9 cellular contexts compared by ENCODE assay signal in genomic region chr4:77073981-77074865, GRCh38. TPM values are rescaled to one million over a fixed set of nuclear protein-coding genes. Genes with fewer than 3 reads are reported as not detected.
DNase-seq lines count a peak whose midpoint lies in the region; ATAC-seq and TF ChIP-seq lines count a peak whose summit lies in the region.
"Had no signal": no experiment of that assay in that cellular context is flagged by ENCODE, and none has a peak within 500 bp of the region (broad histone marks: within the 10 kb centered on the region; RNA-seq: fewer than 3 reads in every experiment).

No MANE protein-coding gene starts in this region.

- no peaks in the 10 kb centered on the region for H3K27me3 ChIP-seq in liver (ENCODE audit: control insufficient read depth in 4 of 4, insufficient read depth in 4 of 4, low read length in 3 of 4)

- no peak overlapping the region for H3K4me3 Mint-ChIP-seq in activated CD4-positive, alpha-beta T cell treated with anti-CD3 and anti-CD28 coated beads, Interleukin-2, amount 10 ng/mL, durations not matched to agents 24 days and 14 days

- peaks cover 33% of the 10 kb centered on the region for H3K36me3 Mint-ChIP-seq in activated CD4-positive, alpha-beta T cell treated with anti-CD3 and anti-CD28 coated beads, Interleukin-2, amount 10 ng/mL, durations not matched to agents 24 days and 14 days (ENCODE audit: low read depth)

- WGBS in liver, result 6% methylated on average over 12 of the region's 12 CpGs
- 3% methylated on average over 12 of the region's 12 CpGs for WGBS in urinary bladder

- TF ChIP-seq CTCF in astrocyte of the cerebellum (IDR thresholded peaks at IDR 0.05; ENCODE audit: low read depth, low read length, missing control alignments) (no peak), liver (IDR thresholded peaks at IDR 0.05; ENCODE audit: low read depth, low read length, missing input control) (no peak)

- H3K9me3 Mint-ChIP-seq in activated CD4-positive, alpha-beta T cell treated with anti-CD3 and anti-CD28 coated beads, Interleukin-2, amount 10 ng/mL, durations not matched to agents 24 days and 14 days, result no peaks in the 10 kb centered on the region

- peak; percentile 63 for DNase-seq in activated CD4-positive, alpha-beta T cell treated with anti-CD3 and anti-CD28 coated beads, Interleukin-2, amount 10 ng/mL, durations not matched to agents 24 days and 14 days
- no peak for DNase-seq in activated CD4-positive, alpha-beta T cell treated with anti-CD3 and anti-CD28 coated beads for 48 hours
- DNase-seq in astrocyte of the cerebellum (ENCODE audit: low read depth), result no peak
- DNase-seq: NCI-H446 treated with DMSO at 0.1 percent for 48 hours had no signal

- intact Hi-C loops in activated CD4-positive, alpha-beta T cell treated with anti-CD3 and anti-CD28 coated beads, Interleukin-2, amount 10 ng/mL, durations not matched to agents 24 days and 14 days (cut with micrococcal nuclease), result loop anchor here (2.0 to 10.0 kb wide), 2 partner anchors 21 to 121 kb away; no protein-coding TSS in a partner anchor

- H3K27ac ChIP-seq in liver (ENCODE audit: low read depth in 1 of 2, low read length in 2 of 2) (peak overlapping the region; percentile 68 to 73), urinary bladder (ENCODE audit: low read depth) (peak overlapping the region; percentile 3)

- H3K9ac ChIP-seq in liver (ENCODE audit: low read depth in 1 of 2, low read length in 2 of 2), result peak overlapping the region in 1 of 2 donors; percentile 85

- H3K36me3 ChIP-seq in liver (ENCODE audit: control insufficient read depth in 4 of 4, insufficient read depth in 3 of 4, low read depth in 1 of 4, low read length in 3 of 4) (no peaks in the 10 kb centered on the region), urinary bladder (ENCODE audit: insufficient read depth) (no peaks in the 10 kb centered on the region)

- H3K27me3 Mint-ChIP-seq in activated CD4-positive, alpha-beta T cell treated with anti-CD3 and anti-CD28 coated beads, Interleukin-2, amount 10 ng/mL, durations not matched to agents 24 days and 14 days, result peaks cover 6% of the 10 kb centered on the region

- in situ Hi-C loops in astrocyte of the cerebellum (cut with HindIII; ENCODE audit: low sequenced_read_pairs), result no loop called here

- no peaks in the 10 kb centered on the region for H3K9me3 ChIP-seq in liver (ENCODE audit: control insufficient read depth in 4 of 4, low read length in 3 of 4)

- H3K4me3 ChIP-seq in astrocyte of the cerebellum (ENCODE audit: low read depth, low read length) (peak overlapping the region; percentile 80), liver (ENCODE audit: low read depth in 1 of 3, low read length in 3 of 3) (peak overlapping the region; percentile 72 to 91 (median 73)), urinary bladder (ENCODE audit: low read depth, low read length) (peak overlapping the region; percentile 84)

- TF ChIP-seq RAD21 in liver (IDR thresholded peaks at IDR 0.05), result no peak

- ATAC-seq in HG03571 (IDR thresholded peaks at IDR 0.05; ENCODE audit: unreplicated experiment), result no peak
- ATAC-seq in HG03439 (IDR thresholded peaks at IDR 0.05; ENCODE audit: unreplicated experiment), result no peak
- ATAC-seq in GM21367 (IDR thresholded peaks at IDR 0.05; ENCODE audit: unreplicated experiment), result no peak

- peaks cover 4 to 29% (median 25%) of the 10 kb centered on the region in 4 donors for H3K4me1 ChIP-seq in liver (ENCODE audit: control insufficient read depth in 4 of 4, insufficient read depth in 4 of 4, low read length in 3 of 4)
- H3K4me1 ChIP-seq in urinary bladder (ENCODE audit: insufficient read depth), result no peaks in the 10 kb centered on the region

- H3K27ac Mint-ChIP-seq in activated CD4-positive, alpha-beta T cell treated with anti-CD3 and anti-CD28 coated beads, Interleukin-2, amount 10 ng/mL, durations not matched to agents 24 days and 14 days, result no peak overlapping the region

- peaks cover 43% of the 10 kb centered on the region for H3K4me1 Mint-ChIP-seq in activated CD4-positive, alpha-beta T cell treated with anti-CD3 and anti-CD28 coated beads, Interleukin-2, amount 10 ng/mL, durations not matched to agents 24 days and 14 days

TF ChIP-seq in liver, 16 proteins besides CTCF, POLR2A, EP300 and RAD21:
- TF ChIP-seq ATF3 (IDR thresholded peaks at IDR 0.05), result no peak
- TF ChIP-seq MAX (IDR thresholded peaks at IDR 0.05), result no peak
- no peak for TF ChIP-seq TAF1 (conservative IDR thresholded peaks at IDR 0.05)
- TF ChIP-seq HNF4A (conservative IDR thresholded peaks at IDR 0.05), result no peak
- TF ChIP-seq NR2F2 (IDR thresholded peaks at IDR 0.05), result no peak
- TF ChIP-seq RXRA (IDR thresholded peaks at IDR 0.05), result no peak
- TF ChIP-seq EGR1 (IDR thresholded peaks at IDR 0.05; ENCODE audit: low read depth in 2 of 2), result no peak
- no peak for TF ChIP-seq YY1 (IDR thresholded peaks at IDR 0.05)
- no peak for TF ChIP-seq FOXA1 (IDR thresholded peaks at IDR 0.05)
- TF ChIP-seq FOXA2 (IDR thresholded peaks at IDR 0.05), result no peak
- TF ChIP-seq GABPA (IDR thresholded peaks at IDR 0.05 in 1 of 2, conservative IDR thresholded peaks at IDR 0.05 in 1 of 2), result no peak
- no peak for TF ChIP-seq JUND (IDR thresholded peaks at IDR 0.05)
- no peak for TF ChIP-seq REST (IDR thresholded peaks at IDR 0.05)

RNA-seq across cellular contexts. Expression of gene CCNI, which starts 1.6 kb away (rescaled TPM):
- 214 TPM in 2 replicates for total RNA-seq in activated CD4-positive, alpha-beta T cell treated with anti-CD3 and anti-CD28 coated beads, Interleukin-2, amount 10 ng/mL, durations not matched to agents 24 days and 14 days
- total RNA-seq in liver, result 10 to 100 TPM; 36.2 to 82.1 TPM
- polyA plus RNA-seq in liver, result 10 to 100 TPM; 42.5 to 87.5 TPM
- total RNA-seq in urinary bladder, result 249 TPM
- 232 TPM for polyA plus RNA-seq in urinary bladder
